Comparison of ENCODE assay signal across 8 cellular contexts in the genomic region with DNA sequence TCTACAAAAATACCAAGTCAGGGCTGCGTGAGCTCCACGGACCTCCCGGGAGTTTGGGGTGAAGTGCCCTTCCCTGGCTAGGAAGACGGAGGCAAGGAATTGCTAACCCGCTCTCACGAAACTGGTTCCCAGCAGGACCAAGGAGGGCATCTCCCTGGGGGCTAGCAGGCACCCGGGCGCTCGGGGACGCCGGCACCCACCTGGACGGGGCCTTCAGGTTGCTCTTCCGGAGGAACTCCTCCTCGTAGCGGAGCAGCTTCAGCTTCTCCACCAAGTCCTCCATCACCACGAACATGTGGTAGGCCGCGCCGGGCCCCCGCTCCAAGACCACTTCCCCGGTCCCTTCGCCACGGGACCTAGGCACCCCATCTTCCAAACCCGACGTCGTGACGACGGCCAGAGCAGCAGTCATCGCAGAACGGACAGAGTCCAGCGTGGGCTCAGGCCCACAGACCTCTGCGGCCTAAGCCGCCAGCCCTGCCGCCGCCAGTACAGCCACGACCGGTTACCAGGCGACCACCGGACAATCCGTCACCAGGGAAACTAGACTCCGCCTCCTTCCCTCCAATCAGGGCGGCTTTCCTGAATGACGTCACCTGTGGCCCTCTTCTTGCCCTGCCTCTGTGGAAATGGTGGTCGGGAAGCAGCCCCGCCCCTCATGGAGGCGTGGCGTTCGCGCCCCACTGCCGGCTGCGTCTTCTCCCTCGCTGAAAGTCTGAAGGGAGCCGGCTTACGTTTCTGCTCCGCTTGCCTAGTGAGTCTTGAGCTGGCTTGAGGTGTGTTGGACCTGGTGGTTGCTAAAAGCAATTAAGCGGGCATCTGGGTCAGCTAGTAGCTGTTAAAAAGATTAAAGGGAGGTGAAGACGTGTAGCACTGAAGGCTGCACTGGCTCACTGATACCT. TPM values are rescaled to one million over a fixed set of nuclear protein-coding genes. Genes with fewer than 3 reads are reported as not detected.
DNase-seq lines count a peak whose midpoint lies in the region; ATAC-seq and TF ChIP-seq lines count a peak whose summit lies in the region.

A gene with protein sequence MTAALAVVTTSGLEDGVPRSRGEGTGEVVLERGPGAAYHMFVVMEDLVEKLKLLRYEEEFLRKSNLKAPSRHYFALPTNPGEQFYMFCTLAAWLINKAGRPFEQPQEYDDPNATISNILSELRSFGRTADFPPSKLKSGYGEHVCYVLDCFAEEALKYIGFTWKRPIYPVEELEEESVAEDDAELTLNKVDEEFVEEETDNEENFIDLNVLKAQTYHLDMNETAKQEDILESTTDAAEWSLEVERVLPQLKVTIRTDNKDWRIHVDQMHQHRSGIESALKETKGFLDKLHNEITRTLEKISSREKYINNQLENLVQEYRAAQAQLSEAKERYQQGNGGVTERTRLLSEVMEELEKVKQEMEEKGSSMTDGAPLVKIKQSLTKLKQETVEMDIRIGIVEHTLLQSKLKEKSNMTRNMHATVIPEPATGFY (minus strand): TSS at position 514 of the 902 bp plus-strand sequence. CDS start 102 bp downstream, at position 412.

- no peaks in the 10 kb centered on the region for H4K20me1 ChIP-seq in BLaER1 treated with 17β-estradiol and CSF1 and Interleukin-3, amounts not matched to agents 10 nM and 100 nM

- DNase-seq in NCI-H748 treated with DMSO at 0.1 percent for 48 hours (lab: John Stamatoyannopoulos, UW) (peak; percentile 93), dermis blood vessel endothelial cell (peak; percentile 99), left lung (peak; percentile 97 to 98)
- DNase-seq in activated CD4-positive, alpha-beta T cell treated with anti-CD3 and anti-CD28 coated beads, Interleukin-2, amount 50 U/mL, for 4 hours: peak; percentile 92 to 93
- peak; percentile 85 to 88 for DNase-seq in stimulated activated CD4-positive, alpha-beta T cell treated with anti-CD3 and anti-CD28 coated beads, Interleukin-2, amount 100 ng/mL, for 48 hours

- TF ChIP-seq CTCF in left lung (IDR thresholded peaks at IDR 0.05): no peak

- H3K36me3 ChIP-seq in BLaER1 treated with 17β-estradiol and CSF1 and Interleukin-3, amounts not matched to agents 10 nM and 100 nM: peaks cover 0 to 6% (median 0%) of the 10 kb centered on the region in 11 experiments; a peak in 2 of 22 replicates
- H3K36me3 ChIP-seq in left lung: no peaks in the 10 kb centered on the region

- peaks cover 29 to 48% (median 32%) of the 10 kb centered on the region in 10 experiments for H3K4me1 ChIP-seq in BLaER1 treated with 17β-estradiol and CSF1 and Interleukin-3, amounts not matched to agents 10 nM and 100 nM
- H3K4me1 ChIP-seq in left lung: peaks cover 10 to 30% of the 10 kb centered on the region in 2 donors

- H3K9ac ChIP-seq in BLaER1 treated with 17β-estradiol and CSF1 and Interleukin-3, amounts not matched to agents 10 nM and 100 nM: peak within 1 kb of the TSS; percentile 68 to 90 (median 82)

- H3K4me2 ChIP-seq in BLaER1 treated with 17β-estradiol and CSF1 and Interleukin-3, amounts not matched to agents 10 nM and 100 nM: peak within 1 kb of the TSS; percentile 79 to 98 (median 91)

- H3K9me3 ChIP-seq in BLaER1 treated with 17β-estradiol and CSF1 and Interleukin-3, amounts not matched to agents 10 nM and 100 nM (replicated peaks in 1 of 11): no peaks in the 10 kb centered on the region
- H3K9me3 ChIP-seq in left lung: no peaks in the 10 kb centered on the region

- H3K27ac ChIP-seq in BLaER1 treated with 17β-estradiol and CSF1 and Interleukin-3, amounts not matched to agents 10 nM and 100 nM: peak within 1 kb of the TSS; percentile 53 to 93 (median 74); a peak in 21 of 22 replicates
- H3K27ac ChIP-seq in left lung: peak within 1 kb of the TSS; percentile 83 to 95

- intact Hi-C loops in left lung (cut with DNase I): no loop called here

- ATAC-seq in GM19372 (IDR thresholded peaks at IDR 0.05; ENCODE audit: low read depth, unreplicated experiment) (peak; percentile 87), HG03558 (IDR thresholded peaks at IDR 0.05; ENCODE audit: extremely low read depth, unreplicated experiment) (peak; percentile 83), left lung (peak; percentile 96)

- no peaks in the 10 kb centered on the region for H3K27me3 ChIP-seq in BLaER1 treated with 17β-estradiol and CSF1 and Interleukin-3, amounts not matched to agents 10 nM and 100 nM
- H3K27me3 ChIP-seq in left lung: no peaks in the 10 kb centered on the region

- H3K4me3 ChIP-seq in BLaER1 treated with 17β-estradiol and CSF1 and Interleukin-3, amounts not matched to agents 10 nM and 100 nM: peak within 1 kb of the TSS; percentile 66 to 89 (median 85)
- H3K4me3 ChIP-seq in left lung: peak within 1 kb of the TSS; percentile 63 to 86

RNA-seq across cellular contexts. Expression of the gene that starts here (rescaled TPM):
- 25.7 and 27.0 TPM in 2 replicates for total RNA-seq in dermis blood vessel endothelial cell
- 100 to 1,000 TPM; 115 to 273 TPM for total RNA-seq in left lung

Comparison
In these comparisons a context has a peak if more than half of its experiments do, and no peak if none do; other contexts are left out.
1. Peak in every context shown above with its lines: DNase-seq, ATAC-seq, H3K4me3 ChIP-seq and H3K27ac ChIP-seq.